26 cellular contexts compared by ENCODE assay signal in the genomic region with DNA sequence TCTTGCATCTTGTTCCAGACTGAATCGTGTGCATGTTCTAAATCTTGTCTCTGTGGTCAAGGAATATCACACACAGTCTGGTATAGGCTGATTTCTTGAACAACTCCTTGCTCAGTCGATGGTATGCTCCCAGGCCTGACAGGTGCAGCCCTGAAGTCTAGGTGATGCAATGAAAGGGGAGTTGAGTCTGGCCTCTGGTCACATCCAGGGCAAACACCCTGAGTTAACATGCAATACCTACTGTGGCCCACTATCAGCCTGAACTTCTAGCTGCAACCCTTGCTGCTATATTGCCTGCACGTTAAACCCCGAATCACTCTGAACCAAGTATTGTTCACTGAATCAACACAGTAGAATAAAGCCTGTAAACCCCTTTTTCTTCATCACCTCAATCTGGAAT.
"Had no signal": no experiment of that assay in that cellular context is flagged by ENCODE, and none has a peak within 500 bp of the region (broad histone marks: within the 10 kb centered on the region; RNA-seq: fewer than 3 reads in every experiment).

No MANE protein-coding gene starts in this region.

- H3K27ac ChIP-seq: hepatocyte, left ventricle myocardium inferior, ovary, right atrium auricular region, skin epidermis, testis, thyroid gland, transverse colon, upper lobe of left lung, vagina had no signal

- ATAC-seq: natural killer cell; sciatic nerve; stimulated activated naive CD8-positive, alpha-beta T cell treated with anti-CD3 and anti-CD28 coated beads, Interleukin-15, amount 100 ng/mL, for 72 hours had no signal

- H3K36me3 ChIP-seq: left ventricle myocardium inferior, ovary, right atrium auricular region, thyroid gland, transverse colon, upper lobe of left lung, vagina had no signal

- H3K27me3 Mint-ChIP-seq: progenitor cell of endocrine pancreas; stimulated activated naive CD8-positive, alpha-beta T cell treated with anti-CD3 and anti-CD28 coated beads, Interleukin-15, amount 100 ng/mL, for 72 hours had no signal

- H3K4me3 ChIP-seq: hepatocyte, left ventricle myocardium inferior, lung, ovary, right atrium auricular region, skin epidermis, testis, thyroid gland, transverse colon, upper lobe of left lung, vagina had no signal

- H3K9me3 Mint-ChIP-seq: mesothelial cell of epicardium; naive B cell; natural killer cell; nephron progenitor cell; stimulated activated naive CD8-positive, alpha-beta T cell treated with anti-CD3 and anti-CD28 coated beads, Interleukin-15, amount 100 ng/mL, for 72 hours had no signal

- H3K27me3 ChIP-seq: hepatocyte, ovary, right atrium auricular region, testis, thyroid gland, transverse colon, upper lobe of left lung, vagina had no signal

- H3K36me3 Mint-ChIP-seq: naive B cell, natural killer cell had no signal

- H3K9me3 ChIP-seq: left ventricle myocardium inferior, ovary, right atrium auricular region, testis, thyroid gland, transverse colon, upper lobe of left lung, vagina had no signal

- DNase-seq: islet precursor cell; left ventricle myocardium inferior; mesendoderm; naive B cell; natural killer cell; nephron progenitor cell; ovary; stimulated activated CD4-positive, alpha-beta T cell treated with anti-CD3 and anti-CD28 coated beads, Interleukin-12 subunit alpha, Interleukin-12 subunit beta, amount 100 ng/mL, for 4 hours; stimulated activated CD4-positive, alpha-beta T cell treated with anti-CD3 and anti-CD28 coated beads, Interleukin-15, amount 100 ng/mL, for 24 hours; stimulated activated CD4-positive, alpha-beta T cell treated with anti-CD3 and anti-CD28 coated beads, Interleukin-2, amount 100 ng/mL, for 24 hours; stimulated activated CD4-positive, alpha-beta T cell treated with anti-CD3 and anti-CD28 coated beads, Interleukin-4, amount 100 ng/mL, for 1 hour; stimulated activated naive CD4-positive, alpha-beta T cell treated with Interleukin-2 at 50 U/mL for 16 hours; stimulated activated naive CD8-positive, alpha-beta T cell treated with anti-CD3 and anti-CD28 coated beads, Interleukin-15, amount 100 ng/mL, for 72 hours; substantia nigra; testis; thyroid gland; transverse colon; upper lobe of left lung had no signal

- H2AFZ ChIP-seq: hepatocyte had no signal

- H3K4me2 ChIP-seq: hepatocyte had no signal

- H3K4me1 Mint-ChIP-seq: naive B cell; stimulated activated naive CD8-positive, alpha-beta T cell treated with anti-CD3 and anti-CD28 coated beads, Interleukin-15, amount 100 ng/mL, for 72 hours had no signal

- H3K27ac Mint-ChIP-seq: naive B cell; natural killer cell; nephron progenitor cell; progenitor cell of endocrine pancreas; stimulated activated naive CD8-positive, alpha-beta T cell treated with anti-CD3 and anti-CD28 coated beads, Interleukin-15, amount 100 ng/mL, for 72 hours had no signal

- H3K4me3 Mint-ChIP-seq: mesothelial cell of epicardium; naive B cell; natural killer cell; nephron progenitor cell; stimulated activated naive CD8-positive, alpha-beta T cell treated with anti-CD3 and anti-CD28 coated beads, Interleukin-15, amount 100 ng/mL, for 72 hours had no signal

- H3K4me1 ChIP-seq: left ventricle myocardium inferior, right atrium auricular region, testis, thyroid gland, transverse colon, upper lobe of left lung, vagina had no signal

- H3K79me2 ChIP-seq: hepatocyte had no signal
